In genomic region chr3:113264249-113264648, GRCh38 we compare ENCODE assay signal across 11 cellular contexts.
DNase-seq lines count a peak whose midpoint lies in the region; ATAC-seq and TF ChIP-seq lines count a peak whose summit lies in the region.
"Had no signal": no experiment of that assay in that cellular context is flagged by ENCODE, and none has a peak within 500 bp of the region (broad histone marks: within the 10 kb centered on the region; RNA-seq: fewer than 3 reads in every experiment).

No MANE protein-coding gene starts in this region.

- H3K9me3 Mint-ChIP-seq in nephron progenitor cell, result no peaks in the 10 kb centered on the region
- H3K9me3 Mint-ChIP-seq: activated T-cell treated with anti-CD3 and anti-CD28 coated beads, Interleukin-2, amount 50 U/mL, for 24 hours had no signal

- ATAC-seq in GM18907 (IDR thresholded peaks at IDR 0.05; ENCODE audit: unreplicated experiment), result no peak
- no peak for ATAC-seq in HG03469 (IDR thresholded peaks at IDR 0.05; ENCODE audit: unreplicated experiment)

- H3K4me3 Mint-ChIP-seq in nephron progenitor cell, result no peak overlapping the region
- H3K4me3 Mint-ChIP-seq: activated T-cell treated with anti-CD3 and anti-CD28 coated beads, Interleukin-2, amount 50 U/mL, for 24 hours had no signal

- DNase-seq in DMS153 treated with DMSO at 0.1 percent for 48 hours (lab: John Stamatoyannopoulos, UW; ENCODE audit: unreplicated experiment), result peak; percentile 82
- DNase-seq in NCI-H2081 treated with DMSO at 0.1 percent for 48 hours (lab: John Stamatoyannopoulos, UW), result peak; percentile 50
- peak; percentile 32 for DNase-seq in nephron progenitor cell
- DNase-seq in UCSD-AML1 (lab: John Stamatoyannopoulos, UW; ENCODE audit: unreplicated experiment), result no peak
- no peak for DNase-seq in GM19240 (ENCODE audit: insufficient read length, low spot score)
- DNase-seq: activated T-cell treated with anti-CD3 and anti-CD28 coated beads, Interleukin-2, amount 50 U/mL, for 24 hours; right lobe of liver; RPMI8226 had no signal

- peak overlapping the region; percentile 64 for H3K27ac Mint-ChIP-seq in nephron progenitor cell
- H3K27ac Mint-ChIP-seq: activated T-cell treated with anti-CD3 and anti-CD28 coated beads, Interleukin-2, amount 50 U/mL, for 24 hours had no signal

- H3K36me3 Mint-ChIP-seq in nephron progenitor cell (ENCODE audit: low read depth), result peaks cover 79% of the 10 kb centered on the region

- H3K27me3 Mint-ChIP-seq in nephron progenitor cell (ENCODE audit: low read depth, poor library complexity), result peaks cover 7% of the 10 kb centered on the region

- H3K27ac ChIP-seq in cingulate gyrus (ENCODE audit: low read depth, low read length), result peak overlapping the region; percentile 57
- H3K27ac ChIP-seq: right lobe of liver had no signal

- TF ChIP-seq CTCF in nephron progenitor cell (IDR thresholded peaks at IDR 0.05), result no peak

- H3K4me1 Mint-ChIP-seq in nephron progenitor cell, result peaks cover 100% of the 10 kb centered on the region

Comparison
In these comparisons a context has a peak if more than half of its experiments do, and no peak if none do; other contexts are left out.
1. DNase-seq: peak in DMS153 treated with DMSO at 0.1 percent for 48 hours (single experiment), NCI-H2081 treated with DMSO at 0.1 percent for 48 hours (single experiment) and nephron progenitor cell (single experiment); none in UCSD-AML1 (single experiment) and GM19240 (single experiment).